Comparison of ENCODE assay signal across 27 cellular contexts in genomic region chr2:238988752-238989151, GRCh38.
"Had no signal": no experiment of that assay in that cellular context is flagged by ENCODE, and none has a peak within 500 bp of the region (broad histone marks: within the 10 kb centered on the region; RNA-seq: fewer than 3 reads in every experiment).

No MANE protein-coding gene starts in this region.

- H3K36me3 ChIP-seq: esophagus squamous epithelium, ovary, prostate gland, transverse colon had no signal

- H3K9me3 ChIP-seq: esophagus squamous epithelium, mucosa of descending colon, ovary, prostate gland, testis, transverse colon had no signal

- H3K4me2 ChIP-seq: smooth muscle cell had no signal

- H3K27ac ChIP-seq: epithelial cell of prostate, esophagus squamous epithelium, prostate gland, testis, transverse colon had no signal

- H3K4me3 Mint-ChIP-seq: activated B cell treated with CpG ODN at 0.5 μM for 24 hours; activated CD4-positive, alpha-beta T cell treated with anti-CD3 and anti-CD28 coated beads for 36 hours; activated CD8-positive, alpha-beta T cell treated with anti-CD3 and anti-CD28 coated beads, Interleukin-2, amount 10 ng/mL, durations not matched to agents 7 days and 5 days; natural killer cell treated with Interleukin-12 subunit alpha and Interleukin-12 subunit beta and Interleukin-15 and Interleukin-18, amount 100 ng/mL, for 72 hours; T-cell; T-helper 2 cell treated with Interferon-gamma antibody and Interleukin-4, amounts not matched to agents 5 μg/mL and 100 μg/mL, for 36 hours had no signal

- H3K4me1 ChIP-seq: esophagus squamous epithelium, testis, transverse colon had no signal

- FAIRE-seq: endometrium, frontal cortex, islet of Langerhans had no signal

- H3K27ac Mint-ChIP-seq: activated B cell treated with CpG ODN at 0.5 μM for 24 hours; activated CD4-positive, alpha-beta T cell treated with anti-CD3 and anti-CD28 coated beads for 36 hours; activated CD8-positive, alpha-beta T cell treated with anti-CD3 and anti-CD28 coated beads, Interleukin-2, amount 10 ng/mL, durations not matched to agents 7 days and 5 days; natural killer cell treated with Interleukin-12 subunit alpha and Interleukin-12 subunit beta and Interleukin-15 and Interleukin-18, amount 100 ng/mL, for 72 hours; T-cell; T-helper 2 cell treated with Interferon-gamma antibody and Interleukin-4, amounts not matched to agents 5 μg/mL and 100 μg/mL, for 36 hours had no signal

- H3K4me3 ChIP-seq: esophagus squamous epithelium, mucosa of descending colon, ovary, prostate gland, smooth muscle cell, testis, transverse colon had no signal

- ATAC-seq: activated CD4-positive, alpha-beta T cell treated with anti-CD3 and anti-CD28 coated beads for 36 hours; activated CD8-positive, alpha-beta T cell treated with anti-CD3 and anti-CD28 coated beads, Interleukin-2, amount 10 ng/mL, durations not matched to agents 7 days and 5 days; left ventricle myocardium superior; T-cell had no signal

- DNase-seq: activated B cell treated with CpG ODN at 0.5 μM for 24 hours; activated CD4-positive, alpha-beta T cell treated with anti-CD3 and anti-CD28 coated beads for 36 hours; activated CD8-positive, alpha-beta T cell treated with anti-CD3 and anti-CD28 coated beads, Interleukin-2, amount 10 ng/mL, durations not matched to agents 7 days and 5 days; activated effector memory CD4-positive, alpha-beta T cell treated with Interleukin-2 at 50 U/mL for 16 hours; activated naive CD4-positive, alpha-beta T cell treated with anti-CD3 and anti-CD28 coated beads, Interleukin-2, amount 50 U/mL, for 16 hours; amniotic stem cell; dermis blood vessel endothelial cell; effector CD8-positive, alpha-beta T cell; esophagus squamous epithelium; left ventricle myocardium superior; mucosa of descending colon; retina; stimulated activated CD4-positive, alpha-beta T cell treated with anti-CD3 and anti-CD28 coated beads, Interleukin-15, amount 100 ng/mL, for 24 hours; stimulated activated CD4-positive, alpha-beta T cell treated with anti-CD3 and anti-CD28 coated beads, Interleukin-2, amount 100 ng/mL, for 24 hours; stimulated activated naive CD4-positive, alpha-beta T cell; testis; transverse colon had no signal

- H3K4me1 Mint-ChIP-seq: activated B cell treated with CpG ODN at 0.5 μM for 24 hours; activated CD4-positive, alpha-beta T cell treated with anti-CD3 and anti-CD28 coated beads for 36 hours; T-cell had no signal

- H3K36me3 Mint-ChIP-seq: natural killer cell treated with Interleukin-12 subunit alpha and Interleukin-12 subunit beta and Interleukin-15 and Interleukin-18, amount 100 ng/mL, for 72 hours; T-cell had no signal

- H3K9me3 Mint-ChIP-seq: activated B cell treated with CpG ODN at 0.5 μM for 24 hours; natural killer cell treated with Interleukin-12 subunit alpha and Interleukin-12 subunit beta and Interleukin-15 and Interleukin-18, amount 100 ng/mL, for 72 hours; T-cell; T-helper 2 cell treated with Interferon-gamma antibody and Interleukin-4, amounts not matched to agents 5 μg/mL and 100 μg/mL, for 36 hours had no signal

- H3K27me3 ChIP-seq: ovary, testis, transverse colon had no signal
